8 cellular contexts compared by ENCODE assay signal in the genomic region with DNA sequence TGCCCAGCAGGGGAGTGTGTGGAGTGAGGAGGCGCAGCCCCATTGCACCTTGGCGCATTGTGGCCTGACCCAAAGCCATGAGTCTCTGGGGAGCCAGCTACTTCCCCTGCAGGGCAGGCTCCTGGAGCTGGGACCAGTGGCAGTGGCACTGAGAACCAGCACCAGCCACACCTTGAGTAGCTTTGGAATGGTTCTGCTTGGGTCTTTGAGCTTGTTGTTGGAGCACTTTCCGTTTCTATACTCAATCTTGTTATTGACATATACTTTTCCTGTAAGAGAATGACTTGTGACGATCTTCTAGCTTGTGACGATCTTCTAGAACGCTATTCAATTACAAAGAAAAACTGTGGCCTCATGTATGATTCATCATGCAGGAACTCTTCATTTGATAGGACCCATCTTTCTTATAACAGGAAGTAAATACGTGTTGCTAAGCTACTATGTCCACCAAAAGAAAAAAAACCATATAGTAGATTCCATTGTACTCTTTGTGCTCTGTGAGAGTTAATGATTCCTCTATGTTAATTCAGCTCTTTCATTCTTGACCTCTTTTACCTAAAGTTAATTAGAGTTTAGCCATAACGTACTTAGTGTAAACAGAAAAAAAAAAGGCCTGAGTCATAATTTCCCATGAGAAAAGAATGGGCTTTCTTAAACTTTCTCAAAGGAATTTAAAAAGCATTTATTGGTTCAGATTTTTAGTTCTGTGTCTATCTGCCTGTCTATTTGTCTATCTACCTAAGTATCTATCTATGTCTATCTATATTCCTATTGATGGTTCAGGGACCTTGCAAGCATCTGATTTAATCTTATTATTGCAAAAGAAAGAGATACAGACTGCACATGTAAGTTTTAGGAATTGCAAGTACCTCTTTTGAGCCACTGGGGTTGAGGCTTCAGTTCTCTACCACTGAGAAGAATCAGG.
DNase-seq lines count a peak whose midpoint lies in the region; ATAC-seq and TF ChIP-seq lines count a peak whose summit lies in the region.

No MANE protein-coding gene starts in this region.

- 45% methylated on average over 8 of the region's 8 CpGs for WGBS in right cardiac atrium
- WGBS in testis, 2 donors: 78 to 79% methylated on average over 8 of the region's 8 CpGs

- peak; percentile 6 to 69 for ATAC-seq in right cardiac atrium
- peak; percentile 82 for ATAC-seq in activated CD8-positive, alpha-beta T cell treated with anti-CD3 and anti-CD28 coated beads, Interleukin-2, amount 10 ng/mL, durations not matched to agents 7 days and 5 days
- ATAC-seq in HG03196 (IDR thresholded peaks at IDR 0.05; ENCODE audit: unreplicated experiment): no peak

- intact Hi-C loops in right cardiac atrium (cut with DNase I) (no loop called here), cardiac septum (cut with DNase I) (no loop called here), testis (cut with DNase I; ENCODE audit: low total_unique reads) (no loop called here)

- no peaks in the 10 kb centered on the region for H3K36me3 Mint-ChIP-seq in activated CD8-positive, alpha-beta T cell treated with anti-CD3 and anti-CD28 coated beads, Interleukin-2, amount 10 ng/mL, durations not matched to agents 7 days and 5 days (ENCODE audit: low read depth)

- TF ChIP-seq CTCF in testis (IDR thresholded peaks at IDR 0.05): no peak

- no peak for TF ChIP-seq POLR2A in testis (IDR thresholded peaks at IDR 0.05)

- H3K9me3 Mint-ChIP-seq in activated CD8-positive, alpha-beta T cell treated with anti-CD3 and anti-CD28 coated beads, Interleukin-2, amount 10 ng/mL, durations not matched to agents 7 days and 5 days (ENCODE audit: insufficient read depth): no peaks in the 10 kb centered on the region

- no peaks in the 10 kb centered on the region for H3K27me3 Mint-ChIP-seq in activated CD8-positive, alpha-beta T cell treated with anti-CD3 and anti-CD28 coated beads, Interleukin-2, amount 10 ng/mL, durations not matched to agents 7 days and 5 days (ENCODE audit: low read depth)

- H3K36me3 ChIP-seq in testis (ENCODE audit: low read depth, missing control alignments): no peaks in the 10 kb centered on the region

- no peak overlapping the region for H3K4me3 Mint-ChIP-seq in activated CD8-positive, alpha-beta T cell treated with anti-CD3 and anti-CD28 coated beads, Interleukin-2, amount 10 ng/mL, durations not matched to agents 7 days and 5 days

- DNase-seq in right cardiac atrium (peak in 1 of 3 donors; percentile 42), cardiac septum (ENCODE audit: low spot score) (no peak), foreskin melanocyte (peak; percentile 98), testis (no peak), DMS114 treated with DMSO at 0.1 percent for 48 hours (lab: John Stamatoyannopoulos, UW; ENCODE audit: unreplicated experiment) (no peak), COR-L47 (lab: John Stamatoyannopoulos, UW) (no peak)
- no peak for DNase-seq in activated CD8-positive, alpha-beta T cell treated with anti-CD3 and anti-CD28 coated beads, Interleukin-2, amount 10 ng/mL, durations not matched to agents 7 days and 5 days

- POLR2A ChIA-PET in activated CD8-positive, alpha-beta T cell treated with anti-CD3 and anti-CD28 coated beads, Interleukin-2, amount 10 ng/mL, durations not matched to agents 7 days and 5 days (lab: Charles Lee): interaction anchor here (1.5 kb wide), 1 partner anchor 60 kb away, joined by 4 read pairs; no protein-coding TSS in a partner anchor

- H3K9me3 ChIP-seq in right cardiac atrium (ENCODE audit: control insufficient read depth, low read length): no peaks in the 10 kb centered on the region
- H3K9me3 ChIP-seq in testis: no peaks in the 10 kb centered on the region

- H3K4me1 ChIP-seq in right cardiac atrium (ENCODE audit: control insufficient read depth, insufficient read depth, low read length) (peaks cover 5% of the 10 kb centered on the region), testis (no peaks in the 10 kb centered on the region)

- peaks cover 6% of the 10 kb centered on the region for H3K4me1 Mint-ChIP-seq in activated CD8-positive, alpha-beta T cell treated with anti-CD3 and anti-CD28 coated beads, Interleukin-2, amount 10 ng/mL, durations not matched to agents 7 days and 5 days (ENCODE audit: low read depth)

- peak overlapping the region; percentile 40 for H3K27ac Mint-ChIP-seq in activated CD8-positive, alpha-beta T cell treated with anti-CD3 and anti-CD28 coated beads, Interleukin-2, amount 10 ng/mL, durations not matched to agents 7 days and 5 days

- CTCF ChIA-PET in activated CD8-positive, alpha-beta T cell treated with anti-CD3 and anti-CD28 coated beads, Interleukin-2, amount 10 ng/mL, durations not matched to agents 7 days and 5 days (lab: Charles Lee): no interaction called here

- H3K27me3 ChIP-seq in right cardiac atrium (ENCODE audit: control insufficient read depth, insufficient read depth) (no peaks in the 10 kb centered on the region), testis (no peaks in the 10 kb centered on the region)

- no peak overlapping the region for H3K4me3 ChIP-seq in right cardiac atrium (ENCODE audit: low read length)
- no peak overlapping the region for H3K4me3 ChIP-seq in testis

- H3K27ac ChIP-seq in right cardiac atrium (ENCODE audit: low read length): no peak overlapping the region
- no peak overlapping the region for H3K27ac ChIP-seq in testis
